1 cellular context compared by ENCODE assay signal in genomic region chr17:41657164-41657754, GRCh38.
TF ChIP-seq lines count a peak whose summit lies in the region.

No MANE protein-coding gene starts in this region.

TF ChIP-seq in GM12878, 131 proteins besides CTCF, POLR2A, EP300 and RAD21:
- TF ChIP-seq RUNX3 (IDR thresholded peaks at IDR 0.05; ENCODE audit: low read length) (peak; percentile 54; the same call in 1 of the 2 replicates), SMARCA5 (IDR thresholded peaks at IDR 0.05) (no peak), RFX5 (IDR thresholded peaks at IDR 0.05; ENCODE audit: low read depth, low read length) (no peak), EED (IDR thresholded peaks at IDR 0.05; ENCODE audit: low read depth) (no peak), BRCA1 (IDR thresholded peaks at IDR 0.05; ENCODE audit: low read depth, low read length) (no peak), FOXK2 (IDR thresholded peaks at IDR 0.05) (no peak), POLR2AphosphoS5 (IDR thresholded peaks at IDR 0.05; ENCODE audit: low read length) (no peak), SRF (IDR thresholded peaks at IDR 0.05; ENCODE audit: low read depth in 2 of 2, low read length in 2 of 2) (no peak), CHD1 (IDR thresholded peaks at IDR 0.05; ENCODE audit: low read depth, low read length) (no peak), BMI1 (IDR thresholded peaks at IDR 0.05; ENCODE audit: borderline replicate concordance) (no peak), CBFB (IDR thresholded peaks at IDR 0.05; ENCODE audit: low read depth) (no peak), CBX5 (IDR thresholded peaks at IDR 0.05; ENCODE audit: low read depth) (no peak), DPF2 (IDR thresholded peaks at IDR 0.05) (no peak), CHD4 (IDR thresholded peaks at IDR 0.05) (no peak), ASH2L (IDR thresholded peaks at IDR 0.05; ENCODE audit: borderline replicate concordance, low read depth) (no peak), ZNF217 (IDR thresholded peaks at IDR 0.05) (no peak), ZNF274 (IDR thresholded peaks at IDR 0.05; ENCODE audit: insufficient read depth, insufficient read length) (no peak), HCFC1 (IDR thresholded peaks at IDR 0.05; ENCODE audit: low read length) (no peak), IKZF2 (IDR thresholded peaks at IDR 0.05) (0 out of 4 replicates have a peak, but pooled peaks of 1 of the 2 experiments have one; percentile 24), IKZF1 (conservative IDR thresholded peaks at IDR 0.05) (peak; percentile 56)
- TF ChIP-seq, protein P1, sequence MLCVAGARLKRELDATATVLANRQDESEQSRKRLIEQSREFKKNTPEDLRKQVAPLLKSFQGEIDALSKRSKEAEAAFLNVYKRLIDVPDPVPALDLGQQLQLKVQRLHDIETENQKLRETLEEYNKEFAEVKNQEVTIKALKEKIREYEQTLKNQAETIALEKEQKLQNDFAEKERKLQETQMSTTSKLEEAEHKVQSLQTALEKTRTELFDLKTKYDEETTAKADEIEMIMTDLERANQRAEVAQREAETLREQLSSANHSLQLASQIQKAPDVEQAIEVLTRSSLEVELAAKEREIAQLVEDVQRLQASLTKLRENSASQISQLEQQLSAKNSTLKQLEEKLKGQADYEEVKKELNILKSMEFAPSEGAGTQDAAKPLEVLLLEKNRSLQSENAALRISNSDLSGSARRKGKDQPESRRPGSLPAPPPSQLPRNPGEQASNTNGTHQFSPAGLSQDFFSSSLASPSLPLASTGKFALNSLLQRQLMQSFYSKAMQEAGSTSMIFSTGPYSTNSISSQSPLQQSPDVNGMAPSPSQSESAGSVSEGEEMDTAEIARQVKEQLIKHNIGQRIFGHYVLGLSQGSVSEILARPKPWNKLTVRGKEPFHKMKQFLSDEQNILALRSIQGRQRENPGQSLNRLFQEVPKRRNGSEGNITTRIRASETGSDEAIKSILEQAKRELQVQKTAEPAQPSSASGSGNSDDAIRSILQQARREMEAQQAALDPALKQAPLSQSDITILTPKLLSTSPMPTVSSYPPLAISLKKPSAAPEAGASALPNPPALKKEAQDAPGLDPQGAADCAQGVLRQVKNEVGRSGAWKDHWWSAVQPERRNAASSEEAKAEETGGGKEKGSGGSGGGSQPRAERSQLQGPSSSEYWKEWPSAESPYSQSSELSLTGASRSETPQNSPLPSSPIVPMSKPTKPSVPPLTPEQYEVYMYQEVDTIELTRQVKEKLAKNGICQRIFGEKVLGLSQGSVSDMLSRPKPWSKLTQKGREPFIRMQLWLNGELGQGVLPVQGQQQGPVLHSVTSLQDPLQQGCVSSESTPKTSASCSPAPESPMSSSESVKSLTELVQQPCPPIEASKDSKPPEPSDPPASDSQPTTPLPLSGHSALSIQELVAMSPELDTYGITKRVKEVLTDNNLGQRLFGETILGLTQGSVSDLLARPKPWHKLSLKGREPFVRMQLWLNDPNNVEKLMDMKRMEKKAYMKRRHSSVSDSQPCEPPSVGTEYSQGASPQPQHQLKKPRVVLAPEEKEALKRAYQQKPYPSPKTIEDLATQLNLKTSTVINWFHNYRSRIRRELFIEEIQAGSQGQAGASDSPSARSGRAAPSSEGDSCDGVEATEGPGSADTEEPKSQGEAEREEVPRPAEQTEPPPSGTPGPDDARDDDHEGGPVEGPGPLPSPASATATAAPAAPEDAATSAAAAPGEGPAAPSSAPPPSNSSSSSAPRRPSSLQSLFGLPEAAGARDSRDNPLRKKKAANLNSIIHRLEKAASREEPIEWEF (IDR thresholded peaks at IDR 0.05; ENCODE audit: insufficient replicate concordance, low read depth, low read length) = no peak
- TF ChIP-seq, protein P2, sequence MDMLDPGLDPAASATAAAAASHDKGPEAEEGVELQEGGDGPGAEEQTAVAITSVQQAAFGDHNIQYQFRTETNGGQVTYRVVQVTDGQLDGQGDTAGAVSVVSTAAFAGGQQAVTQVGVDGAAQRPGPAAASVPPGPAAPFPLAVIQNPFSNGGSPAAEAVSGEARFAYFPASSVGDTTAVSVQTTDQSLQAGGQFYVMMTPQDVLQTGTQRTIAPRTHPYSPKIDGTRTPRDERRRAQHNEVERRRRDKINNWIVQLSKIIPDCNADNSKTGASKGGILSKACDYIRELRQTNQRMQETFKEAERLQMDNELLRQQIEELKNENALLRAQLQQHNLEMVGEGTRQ (IDR thresholded peaks at IDR 0.05; ENCODE audit: borderline replicate concordance, low read depth, low read length) = no peak
- TF ChIP-seq, protein P3, sequence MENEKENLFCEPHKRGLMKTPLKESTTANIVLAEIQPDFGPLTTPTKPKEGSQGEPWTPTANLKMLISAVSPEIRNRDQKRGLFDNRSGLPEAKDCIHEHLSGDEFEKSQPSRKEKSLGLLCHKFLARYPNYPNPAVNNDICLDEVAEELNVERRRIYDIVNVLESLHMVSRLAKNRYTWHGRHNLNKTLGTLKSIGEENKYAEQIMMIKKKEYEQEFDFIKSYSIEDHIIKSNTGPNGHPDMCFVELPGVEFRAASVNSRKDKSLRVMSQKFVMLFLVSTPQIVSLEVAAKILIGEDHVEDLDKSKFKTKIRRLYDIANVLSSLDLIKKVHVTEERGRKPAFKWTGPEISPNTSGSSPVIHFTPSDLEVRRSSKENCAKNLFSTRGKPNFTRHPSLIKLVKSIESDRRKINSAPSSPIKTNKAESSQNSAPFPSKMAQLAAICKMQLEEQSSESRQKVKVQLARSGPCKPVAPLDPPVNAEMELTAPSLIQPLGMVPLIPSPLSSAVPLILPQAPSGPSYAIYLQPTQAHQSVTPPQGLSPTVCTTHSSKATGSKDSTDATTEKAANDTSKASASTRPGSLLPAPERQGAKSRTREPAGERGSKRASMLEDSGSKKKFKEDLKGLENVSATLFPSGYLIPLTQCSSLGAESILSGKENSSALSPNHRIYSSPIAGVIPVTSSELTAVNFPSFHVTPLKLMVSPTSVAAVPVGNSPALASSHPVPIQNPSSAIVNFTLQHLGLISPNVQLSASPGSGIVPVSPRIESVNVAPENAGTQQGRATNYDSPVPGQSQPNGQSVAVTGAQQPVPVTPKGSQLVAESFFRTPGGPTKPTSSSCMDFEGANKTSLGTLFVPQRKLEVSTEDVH (IDR thresholded peaks at IDR 0.05; ENCODE audit: low read depth, partially characterized antibody) = no peak
